Comparison of ENCODE assay signal across 17 cellular contexts in genomic region chr7:120033114-120033513, GRCh38.
A peak's percentile ranks its signal among the peaks of the same experiment; 100 is the strongest.
DNase-seq lines count a peak whose midpoint lies in the region; ATAC-seq, FAIRE-seq and TF ChIP-seq lines count a peak whose summit lies in the region.
"Had no signal": no experiment of that assay in that cellular context is flagged by ENCODE, and none has a peak within 500 bp of the region (broad histone marks: within the 10 kb centered on the region; RNA-seq: fewer than 3 reads in every experiment).

No MANE protein-coding gene starts in this region.

- H3K4me1 ChIP-seq in KMS-11 (ENCODE audit: low read depth, poor library complexity, severe bottlenecking): no peaks in the 10 kb centered on the region
- no peaks in the 10 kb centered on the region for H3K4me1 ChIP-seq in GM12878 (ENCODE audit: control insufficient read depth, insufficient read depth, low read length)
- H3K4me1 ChIP-seq in testis: no peaks in the 10 kb centered on the region
- H3K4me1 ChIP-seq: BE2C had no signal

- H3K27ac ChIP-seq in KMS-11: no peak overlapping the region
- no peak overlapping the region for H3K27ac ChIP-seq in GM12878 (ENCODE audit: control insufficient read depth, insufficient read depth)
- no peak overlapping the region for H3K27ac ChIP-seq in testis

- RAD21 ChIA-PET in GM12878 (lab: Charles Lee; ENCODE audit: unreplicated experiment): no interaction called here

- FAIRE-seq in GM12878 (lab: Jason Lieb, UNC): no peak

- no peaks in the 10 kb centered on the region for H3K79me2 ChIP-seq in KMS-11 (ENCODE audit: insufficient read depth, low read depth)
- H3K79me2 ChIP-seq in GM12878 (ENCODE audit: control insufficient read depth, insufficient read depth, low read length): no peaks in the 10 kb centered on the region

- DNase-seq in GM12878 (ENCODE audit: low read depth, low spot score) (no peak), medulla oblongata (ENCODE audit: extremely low spot score) (peak; percentile 68), COLO668 (lab: John Stamatoyannopoulos, UW; ENCODE audit: unreplicated experiment) (no peak), testis (no peak)
- DNase-seq: activated CD4-positive, alpha-beta T cell treated with anti-CD3 and anti-CD28 coated beads, Interleukin-2, amount 10 ng/mL, durations not matched to agents 24 days and 14 days; activated T-cell treated with anti-CD3 and anti-CD28 coated beads, Interleukin-2, amount 50 U/mL, for 72 hours; aorta; BE2C; effector memory CD8-positive, alpha-beta T cell; naive thymus-derived CD4-positive, alpha-beta T cell; NCI-H446 treated with DMSO at 0.1 percent for 48 hours; stimulated activated naive CD8-positive, alpha-beta T cell treated with anti-CD3 and anti-CD28 coated beads, Interleukin-15, Interleukin-2, amounts not matched to agents 100 U/mL and 50 U/mL, for 24 hours had no signal

- TF ChIP-seq RAD21 in GM12878 (IDR thresholded peaks at IDR 0.05; ENCODE audit: insufficient read depth, low read depth, low read length): no peak

- H4K20me1 ChIP-seq in KMS-11 (ENCODE audit: insufficient read depth): no peaks in the 10 kb centered on the region
- H4K20me1 ChIP-seq in GM12878 (ENCODE audit: control insufficient read depth, insufficient read depth): no peaks in the 10 kb centered on the region

- CTCF ChIA-PET in GM12878 (lab: Yijun Ruan, JAX): no interaction called here

- H3K9ac ChIP-seq in KMS-11 (no peak overlapping the region), GM12878 (ENCODE audit: control insufficient read depth, insufficient read depth, low read length) (no peak overlapping the region)

- H3K36me3 ChIP-seq in KMS-11 (ENCODE audit: insufficient read depth) (no peaks in the 10 kb centered on the region), GM12878 (ENCODE audit: control insufficient read depth in 2 of 2, insufficient read depth in 2 of 2, low read length in 1 of 2) (no peaks in the 10 kb centered on the region), testis (ENCODE audit: low read depth, missing control alignments) (no peaks in the 10 kb centered on the region)
- H3K36me3 ChIP-seq: BE2C had no signal

- TF ChIP-seq CTCF in KMS-11 (conservative IDR thresholded peaks at IDR 0.05; ENCODE audit: low read depth, low read length) (no peak), GM12878 (IDR thresholded peaks at IDR 0.05 in 2 of 3, conservative IDR thresholded peaks at IDR 0.05 in 1 of 3; ENCODE audit: control insufficient read depth in 2 of 3, extremely low read depth in 1 of 3, insufficient read depth in 1 of 3, low read depth in 3 of 3, low read length in 3 of 3) (no peak), testis (IDR thresholded peaks at IDR 0.05) (no peak)

- no TSS peak for BruUV-seq in GM12878 (replicated peaks; lab: Mats Ljungman, UMichigan)

- WGBS in GM12878 (ENCODE audit: insufficient coverage, insufficient replicate concordance, low lambda C conversion rate, missing lambda C conversion rate): 0% methylated on average over 2 of the region's 2 CpGs
- 39 to 61% methylated on average over 2 of the region's 2 CpGs for WGBS in testis, 2 donors

- H3K9me3 ChIP-seq in GM12878 (replicated peaks; ENCODE audit: control insufficient read depth, insufficient read depth, low read length) (no peaks in the 10 kb centered on the region), testis (no peaks in the 10 kb centered on the region)
- H3K9me3 ChIP-seq: BE2C had no signal

- ATAC-seq in GM18511 (IDR thresholded peaks at IDR 0.05; ENCODE audit: unreplicated experiment) (peak; percentile 54), GM12878 (peak; percentile 66), esophagus mucosa (no peak), HG03469 (IDR thresholded peaks at IDR 0.05; ENCODE audit: unreplicated experiment) (no peak)
- ATAC-seq: activated T-cell treated with anti-CD3 and anti-CD28 coated beads, Interleukin-2, amount 50 U/mL, for 72 hours; effector memory CD8-positive, alpha-beta T cell; left lobe of liver; naive thymus-derived CD4-positive, alpha-beta T cell; stimulated activated naive CD8-positive, alpha-beta T cell treated with anti-CD3 and anti-CD28 coated beads, Interleukin-15, Interleukin-2, amounts not matched to agents 100 U/mL and 50 U/mL, for 24 hours had no signal

- TF ChIP-seq POLR2A in GM12878 (IDR thresholded peaks at IDR 0.05; ENCODE audit: low read depth, low read length) (no peak), testis (IDR thresholded peaks at IDR 0.05) (no peak)

- in situ Hi-C loops in GM12878 (cut with MboI): no loop called here

- TF ChIP-seq EP300 in GM12878 (IDR thresholded peaks at IDR 0.05; ENCODE audit: borderline replicate concordance in 1 of 2, control insufficient read depth in 1 of 2, low read depth in 2 of 2, low read length in 2 of 2): no peak

- POLR2A ChIA-PET in GM12878 (lab: Charles Lee): no interaction called here

- H3K4me2 ChIP-seq in KMS-11 (no peak overlapping the region), GM12878 (ENCODE audit: control insufficient read depth, insufficient read depth) (no peak overlapping the region)

- H2AFZ ChIP-seq in KMS-11 (ENCODE audit: low read depth) (peak overlapping the region; percentile 9; the same call in 1 of the 2 replicates), GM12878 (ENCODE audit: control insufficient read depth, low read depth, low read length) (no peak overlapping the region)

- no peaks in the 10 kb centered on the region for H3K27me3 ChIP-seq in KMS-11 (ENCODE audit: insufficient read depth, low read depth)
- no peaks in the 10 kb centered on the region; a peak in 1 of 4 replicates for H3K27me3 ChIP-seq in GM12878 (replicated peaks in 1 of 2; ENCODE audit: control insufficient read depth in 2 of 2, insufficient read depth in 2 of 2, low read length in 1 of 2)
- no peaks in the 10 kb centered on the region for H3K27me3 ChIP-seq in testis
- H3K27me3 ChIP-seq: BE2C had no signal

- intact Hi-C loops in GM12878 (cut with micrococcal nuclease; ENCODE audit: unreplicated experiment): no loop called here
- intact Hi-C loops in testis (cut with DNase I; ENCODE audit: low total_unique reads): no loop called here

- H3K4me3 ChIP-seq in KMS-11 (IDR thresholded peaks at IDR 0.05; ENCODE audit: insufficient read depth, low read depth, low read length) (no peak overlapping the region), GM12878 (no peak overlapping the region), testis (no peak overlapping the region)

- SMC1A ChIA-PET in GM12878 (lab: Charles Lee; ENCODE audit: uncharacterized antibody, unreplicated experiment): no interaction called here

TF ChIP-seq in GM12878, 131 proteins besides CTCF, POLR2A, EP300 and RAD21:
- no peak for TF ChIP-seq ASH2L (IDR thresholded peaks at IDR 0.05; ENCODE audit: borderline replicate concordance, low read depth)
- TF ChIP-seq ZNF207 (IDR thresholded peaks at IDR 0.05; ENCODE audit: borderline replicate concordance): no peak
- TF ChIP-seq CREM (IDR thresholded peaks at IDR 0.05; ENCODE audit: low read depth): no peak

Comparison
In these comparisons a context has a peak if more than half of its experiments do, and no peak if none do; other contexts are left out.
1. ATAC-seq: peak in GM18511 (single experiment) and GM12878 (single experiment); none in esophagus mucosa (single experiment) and HG03469 (single experiment).